ENCODE assay signal across 1 cellular context in genomic region chr15:40436892-40437753, GRCh38.
TF ChIP-seq lines count a peak whose summit lies in the region.

No MANE protein-coding gene starts in this region.

TF ChIP-seq in SK-N-SH treated with all-trans-retinoic acid at 6 μM for 48 hours, 23 proteins besides CTCF, POLR2A, EP300 and RAD21 (continued from another document):
- TF ChIP-seq SNAI2 (CRISPR knock-in tag; IDR thresholded peaks at IDR 0.05): no peak
- TF ChIP-seq TOX (CRISPR knock-in tag; IDR thresholded peaks at IDR 0.05; ENCODE audit: borderline replicate concordance): no peak
